Comparison of ENCODE assay signal across 1 cellular context in genomic region chr12:108856170-108856427, GRCh38.
TF ChIP-seq lines count a peak whose summit lies in the region.

No MANE protein-coding gene starts in this region.

TF ChIP-seq in H1, 55 proteins besides CTCF, POLR2A, EP300 and RAD21:
- TF ChIP-seq ATF2 (IDR thresholded peaks at IDR 0.05; ENCODE audit: low read length) (no peak), SUZ12 (IDR thresholded peaks at IDR 0.05; ENCODE audit: low read length) (no peak), POU5F1 (IDR thresholded peaks at IDR 0.05; ENCODE audit: low read depth, low read length) (no peak), CHD7 (IDR thresholded peaks at IDR 0.05; ENCODE audit: insufficient replicate concordance, low read length) (no peak)
